Comparison of ENCODE assay signal across 7 cellular contexts in genomic region chr3:123719785-123720531, GRCh38.
DNase-seq lines count a peak whose midpoint lies in the region; ATAC-seq and TF ChIP-seq lines count a peak whose summit lies in the region.

No MANE protein-coding gene starts in this region.

- no peaks in the 10 kb centered on the region for H3K27me3 ChIP-seq in SK-N-SH (ENCODE audit: insufficient read depth)
- no peaks in the 10 kb centered on the region for H3K27me3 ChIP-seq in muscle layer of duodenum (ENCODE audit: low read depth, low read length)
- no peaks in the 10 kb centered on the region for H3K27me3 ChIP-seq in transverse colon
- H3K27me3 ChIP-seq in tibial nerve, result no peaks in the 10 kb centered on the region

- H3K4me1 ChIP-seq in SK-N-SH (ENCODE audit: control insufficient read depth in 1 of 2, insufficient read depth in 2 of 2, low read depth in 1 of 2, low read length in 1 of 2) (peaks cover 37 to 41% of the 10 kb centered on the region in 2 experiments; a peak in 3 of 4 replicates), muscle layer of duodenum (ENCODE audit: control insufficient read depth in 1 of 2, insufficient read depth in 2 of 2, low read length in 2 of 2) (peaks cover 10 to 42% of the 10 kb centered on the region in 2 donors), transverse colon (peaks cover 5 to 25% (median 8%) of the 10 kb centered on the region in 4 donors), tibial nerve (peaks cover 0 to 28% (median 6%) of the 10 kb centered on the region in 4 donors)

- H3K27ac ChIP-seq in SK-N-SH (ENCODE audit: low read depth in 2 of 2, low read length in 1 of 2) (peak overlapping the region; percentile 40 to 82), muscle layer of duodenum (ENCODE audit: low read length) (peak overlapping the region; percentile 51), transverse colon (peak overlapping the region; percentile 56 to 87 (median 80)), tibial nerve (peak overlapping the region in 2 of 4 donors; percentile 28 to 48)

- TF ChIP-seq CTCF in SK-N-SH (IDR thresholded peaks at IDR 0.05) (no peak), transverse colon (IDR thresholded peaks at IDR 0.05) (no peak), tibial nerve (IDR thresholded peaks at IDR 0.05) (no peak)

- H3K4me2 ChIP-seq in SK-N-SH, result no peak overlapping the region

- TF ChIP-seq RAD21 in SK-N-SH (IDR thresholded peaks at IDR 0.05; ENCODE audit: low read length), result no peak

- H3K9me3 ChIP-seq in SK-N-SH, result no peaks in the 10 kb centered on the region
- H3K9me3 ChIP-seq in muscle layer of duodenum (ENCODE audit: control insufficient read depth in 1 of 2, low read length in 2 of 2), result no peaks in the 10 kb centered on the region
- no peaks in the 10 kb centered on the region for H3K9me3 ChIP-seq in transverse colon
- no peaks in the 10 kb centered on the region for H3K9me3 ChIP-seq in tibial nerve

- 0 out of 2 replicates have a peak overlapping the region, but pooled peaks have one; percentile 11 for H3K9ac ChIP-seq in SK-N-SH

- ATAC-seq in esophagus mucosa (peak; percentile 66), GM19467 (IDR thresholded peaks at IDR 0.05; ENCODE audit: unreplicated experiment) (no peak)

- TF ChIP-seq EP300 in SK-N-SH (IDR thresholded peaks at IDR 0.05; ENCODE audit: borderline replicate concordance in 1 of 2, low read depth in 1 of 2, low read length in 1 of 2), result no peak
- no peak for TF ChIP-seq EP300 in transverse colon (IDR thresholded peaks at IDR 0.05; ENCODE audit: low read depth)
- no peak for TF ChIP-seq EP300 in tibial nerve (IDR thresholded peaks at IDR 0.05)

- peaks cover 15% of the 10 kb centered on the region; the same call in 1 of the 2 replicates for H3K79me2 ChIP-seq in SK-N-SH (ENCODE audit: insufficient read depth)

- no peak overlapping the region for H2AFZ ChIP-seq in SK-N-SH (ENCODE audit: low read depth)

- H3K4me3 ChIP-seq in SK-N-SH (ENCODE audit: low read depth in 2 of 2, low read length in 1 of 2) (no peak overlapping the region), muscle layer of duodenum (ENCODE audit: low read depth in 1 of 2, low read length in 2 of 2) (no peak overlapping the region), transverse colon (no peak overlapping the region), tibial nerve (no peak overlapping the region)

- no peak for DNase-seq in SK-N-SH
- DNase-seq in transverse colon, result peak; percentile 60
- no peak for DNase-seq in NCI-H510A (lab: John Stamatoyannopoulos, UW)
- no peak for DNase-seq in tibial nerve (ENCODE audit: low spot score in 2 of 2)

- peaks cover 50% of the 10 kb centered on the region for H3F3A ChIP-seq in SK-N-SH (replicated peaks; ENCODE audit: insufficient read depth)

- no peaks in the 10 kb centered on the region for H4K20me1 ChIP-seq in SK-N-SH (ENCODE audit: insufficient read depth)

- H3K36me3 ChIP-seq in SK-N-SH (replicated peaks in 1 of 2; ENCODE audit: control insufficient read depth in 1 of 2, insufficient read depth in 2 of 2, low read length in 1 of 2) (peaks cover 39 to 49% of the 10 kb centered on the region in 2 experiments), muscle layer of duodenum (ENCODE audit: control insufficient read depth in 1 of 2, insufficient read depth in 2 of 2, low read length in 2 of 2) (no peaks in the 10 kb centered on the region), transverse colon (no peaks in the 10 kb centered on the region), tibial nerve (no peaks in the 10 kb centered on the region)

- POLR2A ChIA-PET in SK-N-SH (lab: Yijun Ruan, JAX), result interaction anchor here (1.2 kb wide), 1 partner anchor 68 kb away, joined by 3 read pairs; no protein-coding TSS in a partner anchor

- WGBS in SK-N-SH (ENCODE audit: low lambda C conversion rate), result 84% methylated on average over 8 of the region's 16 CpGs
- 66 to 100% methylated on average over 1 to 16 of the region's 16 CpGs for WGBS in transverse colon (ENCODE audit: low coverage in 1 of 2), 2 donors
- 37 to 54% methylated on average over 11 to 16 of the region's 16 CpGs for WGBS in tibial nerve, 2 donors

- TF ChIP-seq POLR2A in transverse colon (IDR thresholded peaks at IDR 0.05) (no peak), tibial nerve (IDR thresholded peaks at IDR 0.05) (no peak)

- CTCF ChIA-PET in SK-N-SH (lab: Yijun Ruan, JAX), result interaction anchor here (0.7 to 9.0 kb wide), 12 partner anchors 17 to 840 kb away, joined by 3 to 123 read pairs (median 3); no protein-coding TSS in a partner anchor

- no peaks in the 10 kb centered on the region for H3K9me2 ChIP-seq in SK-N-SH

- intact Hi-C loops in transverse colon (cut with DNase I; ENCODE audit: low total_unique reads), result loop anchor here (2.0 to 5.0 kb wide), 2 partner anchors 67 to 78 kb away; no protein-coding TSS in a partner anchor

- in situ Hi-C loops in transverse colon (cut with MboI; ENCODE audit: low pct_ligation_motif_present in 1 of 4, low pct_unique_long_range_greater_than_20kb in 1 of 4, low sequenced_read_pairs in 3 of 4), result loop anchor here (5.0 to 10.0 kb wide), 3 partner anchors 65 to 75 kb away; no protein-coding TSS in a partner anchor

TF ChIP-seq in SK-N-SH, 30 proteins besides CTCF, POLR2A, EP300 and RAD21:
- TF ChIP-seq ELF1 (IDR thresholded peaks at IDR 0.05), result no peak
- TF ChIP-seq, protein P1, sequence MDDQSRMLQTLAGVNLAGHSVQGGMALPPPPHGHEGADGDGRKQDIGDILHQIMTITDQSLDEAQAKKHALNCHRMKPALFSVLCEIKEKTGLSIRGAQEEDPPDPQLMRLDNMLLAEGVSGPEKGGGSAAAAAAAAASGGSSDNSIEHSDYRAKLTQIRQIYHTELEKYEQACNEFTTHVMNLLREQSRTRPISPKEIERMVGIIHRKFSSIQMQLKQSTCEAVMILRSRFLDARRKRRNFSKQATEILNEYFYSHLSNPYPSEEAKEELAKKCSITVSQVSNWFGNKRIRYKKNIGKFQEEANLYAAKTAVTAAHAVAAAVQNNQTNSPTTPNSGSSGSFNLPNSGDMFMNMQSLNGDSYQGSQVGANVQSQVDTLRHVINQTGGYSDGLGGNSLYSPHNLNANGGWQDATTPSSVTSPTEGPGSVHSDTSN (IDR thresholded peaks at IDR 0.05), result peak; percentile 29; the same call in 1 of the 2 replicates
- TF ChIP-seq FOSL2 (IDR thresholded peaks at IDR 0.05; ENCODE audit: borderline replicate concordance, low read depth), result no peak
- no peak for TF ChIP-seq JUND (IDR thresholded peaks at IDR 0.05)
